ENCODE assay signal across 2 cellular contexts in the genomic region with DNA sequence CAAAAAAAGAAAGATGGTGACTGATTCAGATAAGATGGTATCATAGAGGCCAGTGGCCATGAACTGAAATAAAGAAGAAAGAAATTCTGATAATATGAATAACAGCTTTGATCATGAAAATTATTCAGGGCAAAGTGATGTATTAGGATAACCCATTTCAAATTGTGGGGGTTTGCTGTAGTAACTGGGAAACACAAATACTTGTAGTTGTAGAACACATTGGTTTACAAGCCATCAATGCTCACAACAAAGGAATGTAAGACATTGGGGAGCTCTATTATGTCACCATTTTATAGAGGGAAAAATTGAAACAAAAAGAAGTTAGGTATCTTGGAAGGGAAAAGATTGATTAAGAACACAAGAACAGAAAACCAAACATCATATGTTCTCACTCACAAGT.
TF ChIP-seq lines count a peak whose summit lies in the region.

No MANE protein-coding gene starts in this region.

TF ChIP-seq in SK-N-SH, 30 proteins besides CTCF, POLR2A, EP300 and RAD21 (continued from another document):
- TF ChIP-seq, protein P1, sequence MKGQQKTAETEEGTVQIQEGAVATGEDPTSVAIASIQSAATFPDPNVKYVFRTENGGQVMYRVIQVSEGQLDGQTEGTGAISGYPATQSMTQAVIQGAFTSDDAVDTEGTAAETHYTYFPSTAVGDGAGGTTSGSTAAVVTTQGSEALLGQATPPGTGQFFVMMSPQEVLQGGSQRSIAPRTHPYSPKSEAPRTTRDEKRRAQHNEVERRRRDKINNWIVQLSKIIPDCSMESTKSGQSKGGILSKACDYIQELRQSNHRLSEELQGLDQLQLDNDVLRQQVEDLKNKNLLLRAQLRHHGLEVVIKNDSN (IDR thresholded peaks at IDR 0.05; ENCODE audit: borderline replicate concordance, low read depth): no peak
- no peak for TF ChIP-seq EZH2phosphoT487 (IDR thresholded peaks at IDR 0.05; ENCODE audit: borderline replicate concordance, low read depth)
TF ChIP-seq in SK-N-SH: peak in this region for 0.

TF ChIP-seq in SK-N-SH treated with all-trans-retinoic acid at 6 μM for 48 hours, 23 proteins besides CTCF, POLR2A, EP300 and RAD21 (continued from another document):
- TF ChIP-seq, protein P2, sequence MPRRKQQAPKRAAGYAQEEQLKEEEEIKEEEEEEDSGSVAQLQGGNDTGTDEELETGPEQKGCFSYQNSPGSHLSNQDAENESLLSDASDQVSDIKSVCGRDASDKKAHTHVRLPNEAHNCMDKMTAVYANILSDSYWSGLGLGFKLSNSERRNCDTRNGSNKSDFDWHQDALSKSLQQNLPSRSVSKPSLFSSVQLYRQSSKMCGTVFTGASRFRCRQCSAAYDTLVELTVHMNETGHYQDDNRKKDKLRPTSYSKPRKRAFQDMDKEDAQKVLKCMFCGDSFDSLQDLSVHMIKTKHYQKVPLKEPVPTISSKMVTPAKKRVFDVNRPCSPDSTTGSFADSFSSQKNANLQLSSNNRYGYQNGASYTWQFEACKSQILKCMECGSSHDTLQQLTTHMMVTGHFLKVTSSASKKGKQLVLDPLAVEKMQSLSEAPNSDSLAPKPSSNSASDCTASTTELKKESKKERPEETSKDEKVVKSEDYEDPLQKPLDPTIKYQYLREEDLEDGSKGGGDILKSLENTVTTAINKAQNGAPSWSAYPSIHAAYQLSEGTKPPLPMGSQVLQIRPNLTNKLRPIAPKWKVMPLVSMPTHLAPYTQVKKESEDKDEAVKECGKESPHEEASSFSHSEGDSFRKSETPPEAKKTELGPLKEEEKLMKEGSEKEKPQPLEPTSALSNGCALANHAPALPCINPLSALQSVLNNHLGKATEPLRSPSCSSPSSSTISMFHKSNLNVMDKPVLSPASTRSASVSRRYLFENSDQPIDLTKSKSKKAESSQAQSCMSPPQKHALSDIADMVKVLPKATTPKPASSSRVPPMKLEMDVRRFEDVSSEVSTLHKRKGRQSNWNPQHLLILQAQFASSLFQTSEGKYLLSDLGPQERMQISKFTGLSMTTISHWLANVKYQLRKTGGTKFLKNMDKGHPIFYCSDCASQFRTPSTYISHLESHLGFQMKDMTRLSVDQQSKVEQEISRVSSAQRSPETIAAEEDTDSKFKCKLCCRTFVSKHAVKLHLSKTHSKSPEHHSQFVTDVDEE (CRISPR knock-in tag; IDR thresholded peaks at IDR 0.05): no peak
- TF ChIP-seq CSDC2 (CRISPR knock-in tag; IDR thresholded peaks at IDR 0.05) (no peak), ZNF70 (CRISPR knock-in tag; IDR thresholded peaks at IDR 0.05) (no peak), ZNF8 (CRISPR knock-in tag; IDR thresholded peaks at IDR 0.05) (no peak), TCF4 (CRISPR knock-in tag; IDR thresholded peaks at IDR 0.05; ENCODE audit: borderline replicate concordance) (no peak), TOX (CRISPR knock-in tag; IDR thresholded peaks at IDR 0.05; ENCODE audit: borderline replicate concordance) (no peak), RARB (CRISPR knock-in tag; IDR thresholded peaks at IDR 0.05) (no peak), ZC3H10 (CRISPR knock-in tag; IDR thresholded peaks at IDR 0.05) (no peak), GLIS3 (CRISPR knock-in tag; IDR thresholded peaks at IDR 0.05) (no peak), ZFP3 (CRISPR knock-in tag; IDR thresholded peaks at IDR 0.05) (no peak), ESRRG (CRISPR knock-in tag; IDR thresholded peaks at IDR 0.05) (no peak), SNAI2 (CRISPR knock-in tag; IDR thresholded peaks at IDR 0.05) (no peak), ZNF565 (CRISPR knock-in tag; conservative IDR thresholded peaks at IDR 0.05; ENCODE audit: low read depth) (no peak), ZFP30 (CRISPR knock-in tag; IDR thresholded peaks at IDR 0.05) (no peak)
- TF ChIP-seq, protein P3, sequence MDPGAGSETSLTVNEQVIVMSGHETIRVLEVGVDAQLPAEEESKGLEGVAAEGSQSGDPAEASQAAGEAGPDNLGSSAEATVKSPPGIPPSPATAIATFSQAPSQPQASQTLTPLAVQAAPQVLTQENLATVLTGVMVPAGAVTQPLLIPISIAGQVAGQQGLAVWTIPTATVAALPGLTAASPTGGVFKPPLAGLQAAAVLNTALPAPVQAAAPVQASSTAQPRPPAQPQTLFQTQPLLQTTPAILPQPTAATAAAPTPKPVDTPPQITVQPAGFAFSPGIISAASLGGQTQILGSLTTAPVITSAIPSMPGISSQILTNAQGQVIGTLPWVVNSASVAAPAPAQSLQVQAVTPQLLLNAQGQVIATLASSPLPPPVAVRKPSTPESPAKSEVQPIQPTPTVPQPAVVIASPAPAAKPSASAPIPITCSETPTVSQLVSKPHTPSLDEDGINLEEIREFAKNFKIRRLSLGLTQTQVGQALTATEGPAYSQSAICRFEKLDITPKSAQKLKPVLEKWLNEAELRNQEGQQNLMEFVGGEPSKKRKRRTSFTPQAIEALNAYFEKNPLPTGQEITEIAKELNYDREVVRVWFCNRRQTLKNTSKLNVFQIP (CRISPR knock-in tag; IDR thresholded peaks at IDR 0.05; ENCODE audit: borderline replicate concordance, low read depth): no peak
- TF ChIP-seq, protein P4, sequence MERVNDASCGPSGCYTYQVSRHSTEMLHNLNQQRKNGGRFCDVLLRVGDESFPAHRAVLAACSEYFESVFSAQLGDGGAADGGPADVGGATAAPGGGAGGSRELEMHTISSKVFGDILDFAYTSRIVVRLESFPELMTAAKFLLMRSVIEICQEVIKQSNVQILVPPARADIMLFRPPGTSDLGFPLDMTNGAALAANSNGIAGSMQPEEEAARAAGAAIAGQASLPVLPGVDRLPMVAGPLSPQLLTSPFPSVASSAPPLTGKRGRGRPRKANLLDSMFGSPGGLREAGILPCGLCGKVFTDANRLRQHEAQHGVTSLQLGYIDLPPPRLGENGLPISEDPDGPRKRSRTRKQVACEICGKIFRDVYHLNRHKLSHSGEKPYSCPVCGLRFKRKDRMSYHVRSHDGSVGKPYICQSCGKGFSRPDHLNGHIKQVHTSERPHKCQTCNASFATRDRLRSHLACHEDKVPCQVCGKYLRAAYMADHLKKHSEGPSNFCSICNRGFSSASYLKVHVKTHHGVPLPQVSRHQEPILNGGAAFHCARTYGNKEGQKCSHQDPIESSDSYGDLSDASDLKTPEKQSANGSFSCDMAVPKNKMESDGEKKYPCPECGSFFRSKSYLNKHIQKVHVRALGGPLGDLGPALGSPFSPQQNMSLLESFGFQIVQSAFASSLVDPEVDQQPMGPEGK (CRISPR knock-in tag; IDR thresholded peaks at IDR 0.05; ENCODE audit: borderline replicate concordance): no peak
- TF ChIP-seq, protein P5, sequence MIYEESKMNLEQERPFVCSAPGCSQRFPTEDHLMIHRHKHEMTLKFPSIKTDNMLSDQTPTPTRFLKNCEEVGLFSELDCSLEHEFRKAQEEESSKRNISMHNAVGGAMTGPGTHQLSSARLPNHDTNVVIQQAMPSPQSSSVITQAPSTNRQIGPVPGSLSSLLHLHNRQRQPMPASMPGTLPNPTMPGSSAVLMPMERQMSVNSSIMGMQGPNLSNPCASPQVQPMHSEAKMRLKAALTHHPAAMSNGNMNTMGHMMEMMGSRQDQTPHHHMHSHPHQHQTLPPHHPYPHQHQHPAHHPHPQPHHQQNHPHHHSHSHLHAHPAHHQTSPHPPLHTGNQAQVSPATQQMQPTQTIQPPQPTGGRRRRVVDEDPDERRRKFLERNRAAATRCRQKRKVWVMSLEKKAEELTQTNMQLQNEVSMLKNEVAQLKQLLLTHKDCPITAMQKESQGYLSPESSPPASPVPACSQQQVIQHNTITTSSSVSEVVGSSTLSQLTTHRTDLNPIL (CRISPR knock-in tag; IDR thresholded peaks at IDR 0.05; ENCODE audit: low read depth): no peak
